ENCODE assay signal across 32 cellular contexts in genomic region chr1:175665628-175666027, GRCh38.
"Had no signal": no experiment of that assay in that cellular context is flagged by ENCODE, and none has a peak within 500 bp of the region (broad histone marks: within the 10 kb centered on the region; RNA-seq: fewer than 3 reads in every experiment).

No MANE protein-coding gene starts in this region.

- H3K36me3 ChIP-seq: adrenal gland, breast epithelium, cardiac muscle cell, colonic mucosa, esophagus muscularis mucosa, gastrocnemius medialis, heart left ventricle, WERI-Rb-1 had no signal

- H3K27me3 ChIP-seq: adrenal gland, breast epithelium, colonic mucosa, esophagus muscularis mucosa, foreskin keratinocyte, gastrocnemius medialis had no signal

- ATAC-seq: activated CD4-positive, CD25-positive, alpha-beta regulatory T cell treated with anti-CD3 and anti-CD28 coated beads, Interleukin-2, amount 50 U/mL, for 24 hours; activated CD8-positive, alpha-beta T cell treated with anti-CD3 and anti-CD28 coated beads for 36 hours; activated naive CD8-positive, alpha-beta T cell treated with anti-CD3 and anti-CD28 coated beads, Interleukin-2, amount 50 U/mL, for 24 hours; activated T-cell treated with anti-CD3 and anti-CD28 coated beads, Interleukin-2, amount 50 U/mL, for 4 hours; activated T-helper 17 cell treated with anti-CD3 and anti-CD28 coated beads, Interleukin-2, amount 50 U/mL, for 72 hours; foreskin keratinocyte; gastrocnemius medialis; heart left ventricle; T-helper 17 cell had no signal

- H3K4me3 ChIP-seq: adrenal gland, breast epithelium, cardiac muscle cell, colonic mucosa, dorsolateral prefrontal cortex, esophagus muscularis mucosa, gastrocnemius medialis, heart left ventricle had no signal

- H3K27ac ChIP-seq: adrenal gland, breast epithelium, cardiac muscle cell, colonic mucosa, esophagus muscularis mucosa, foreskin keratinocyte, gastrocnemius medialis, heart left ventricle, WERI-Rb-1 had no signal

- H3K9me3 ChIP-seq: adrenal gland, breast epithelium, colonic mucosa, esophagus muscularis mucosa, gastrocnemius medialis, heart left ventricle had no signal

- H3K4me1 ChIP-seq: adrenal gland, breast epithelium, colonic mucosa, esophagus muscularis mucosa, foreskin keratinocyte, gastrocnemius medialis, heart left ventricle had no signal

- DNase-seq: activated B cell treated with CpG ODN at 0.5 μM for 24 hours; activated CD4-positive, alpha-beta T cell treated with anti-CD3 and anti-CD28 coated beads for 48 hours; activated CD4-positive, alpha-beta T cell treated with anti-CD3 and anti-CD28 coated beads, Interleukin-2, amount 50 U/mL, for 1 hour; activated CD4-positive, alpha-beta T cell treated with anti-CD3 and anti-CD28 coated beads, Interleukin-2, amount 50 U/mL, for 48 hours; activated CD8-positive, alpha-beta memory T cell treated with anti-CD3 and anti-CD28 coated beads for 24 hours; activated CD8-positive, alpha-beta T cell treated with anti-CD3 and anti-CD28 coated beads for 36 hours; activated effector memory CD4-positive, alpha-beta T cell treated with anti-CD3 and anti-CD28 coated beads, Interleukin-2, amount 50 U/mL, for 16 hours; activated naive CD4-positive, alpha-beta T cell treated with anti-CD3 and anti-CD28 coated beads for 36 hours; activated naive CD8-positive, alpha-beta T cell treated with anti-CD3 and anti-CD28 coated beads for 36 hours; activated naive CD8-positive, alpha-beta T cell treated with anti-CD3 and anti-CD28 coated beads, Interleukin-2, amount 50 U/mL, for 24 hours; activated T-cell treated with anti-CD3 and anti-CD28 coated beads, Interleukin-2, amount 50 U/mL, for 4 hours; adrenal gland; amygdala; aorta; central memory CD4-positive, alpha-beta T cell; cerebellar nuclear complex; colonic mucosa; dorsolateral prefrontal cortex; effector memory CD4-positive, alpha-beta T cell; erythroblast; foreskin keratinocyte; gastrocnemius medialis; glutamatergic neuron; heart left ventricle; T-helper 17 cell; T1000; WERI-Rb-1 had no signal
